ENCODE assay signal across 8 cellular contexts in the genomic region with DNA sequence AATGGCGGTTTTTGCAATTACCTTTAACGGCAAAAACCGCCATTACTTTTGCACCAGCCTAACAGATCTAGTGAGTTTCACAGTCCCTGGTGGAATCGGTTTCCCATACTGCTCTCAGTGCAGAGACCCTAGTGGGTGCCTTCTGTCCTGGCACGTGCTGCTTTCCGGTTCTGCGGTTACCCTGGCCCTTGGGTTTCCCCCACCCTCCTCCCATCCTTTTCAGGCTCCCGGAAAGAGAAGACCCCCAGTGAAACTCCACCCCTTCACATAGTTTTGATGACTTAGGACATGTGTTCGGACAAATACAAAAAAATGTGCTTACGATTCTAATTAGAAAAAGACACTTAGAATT. TPM values are rescaled to one million over a fixed set of nuclear protein-coding genes. Genes with fewer than 3 reads are reported as not detected.
DNase-seq lines count a peak whose midpoint lies in the region; ATAC-seq and TF ChIP-seq lines count a peak whose summit lies in the region.

No MANE protein-coding gene starts in this region.

- DNase-seq in A673 (ENCODE audit: low spot score): no peak
- peak; percentile 65 for DNase-seq in activated CD4-positive, alpha-beta T cell treated with anti-CD3 and anti-CD28 coated beads for 36 hours
- peak; percentile 16 for DNase-seq in natural killer cell
- no peak for DNase-seq in thoracic aorta (ENCODE audit: low spot score)

- H3K4me3 ChIP-seq in A673 (ENCODE audit: low read depth, low read length, poor library complexity, severe bottlenecking): peak overlapping the region; percentile 34
- H3K4me3 ChIP-seq in duodenal mucosa (ENCODE audit: low read depth in 1 of 2, low read length in 2 of 2): peak overlapping the region; percentile 64 to 76
- H3K4me3 ChIP-seq in thoracic aorta: peak overlapping the region; percentile 81

- H3K9me3 Mint-ChIP-seq in activated CD4-positive, alpha-beta T cell treated with anti-CD3 and anti-CD28 coated beads for 36 hours (ENCODE audit: low read depth): no peaks in the 10 kb centered on the region
- no peaks in the 10 kb centered on the region for H3K9me3 Mint-ChIP-seq in natural killer cell

- TSS peak; percentile 75 for BruUV-seq in A673 (replicated peaks; lab: Mats Ljungman, UMichigan)

- POLR2A ChIA-PET in A673 (lab: Charles Lee; ENCODE audit: low non-redundant PET): no interaction called here
- POLR2A ChIA-PET in activated CD4-positive, alpha-beta T cell treated with anti-CD3 and anti-CD28 coated beads for 36 hours (lab: Charles Lee): interaction anchor here (1.1 to 2.0 kb wide), 4 partner anchors 70 to 185 kb away, joined by 3 to 13 read pairs (median 8); partner anchors contain the start of genes IL2RG, NONO, SNX12 and TAF1

- H3K27me3 ChIP-seq in A673 (replicated peaks; ENCODE audit: insufficient read depth, low read depth, low read length, poor library complexity): no peaks in the 10 kb centered on the region
- no peaks in the 10 kb centered on the region for H3K27me3 ChIP-seq in duodenal mucosa (ENCODE audit: control insufficient read depth in 1 of 2, insufficient read depth in 2 of 2, low read length in 2 of 2)
- H3K27me3 ChIP-seq in thoracic aorta (replicated peaks; ENCODE audit: insufficient read depth): no peaks in the 10 kb centered on the region

- peaks cover 10% of the 10 kb centered on the region for H3K4me1 Mint-ChIP-seq in activated CD4-positive, alpha-beta T cell treated with anti-CD3 and anti-CD28 coated beads for 36 hours
- H3K4me1 Mint-ChIP-seq in natural killer cell: peaks cover 0 to 7% of the 10 kb centered on the region in 2 donors

- CTCF ChIA-PET in A673 (lab: Charles Lee): no interaction called here
- CTCF ChIA-PET in activated CD4-positive, alpha-beta T cell treated with anti-CD3 and anti-CD28 coated beads for 36 hours (lab: Charles Lee): interaction anchor here (1.0 to 1.5 kb wide), 6 partner anchors 9 to 184 kb away, joined by 3 to 5 read pairs (median 3); partner anchors contain the start of genes NONO, TAF1 and ZMYM3

- TF ChIP-seq CTCF in A673 (conservative IDR thresholded peaks at IDR 0.05; ENCODE audit: low read depth, low read length) (no peak), natural killer cell (IDR thresholded peaks at IDR 0.05) (no peak), thoracic aorta (IDR thresholded peaks at IDR 0.05) (no peak)

- H3K27me3 Mint-ChIP-seq in activated CD4-positive, alpha-beta T cell treated with anti-CD3 and anti-CD28 coated beads for 36 hours: no peaks in the 10 kb centered on the region
- H3K27me3 Mint-ChIP-seq in natural killer cell (ENCODE audit: low read depth in 2 of 2): no peaks in the 10 kb centered on the region

- intact Hi-C loops in A673 (cut with micrococcal nuclease; ENCODE audit: unreplicated experiment) (no loop called here), natural killer cell (cut with micrococcal nuclease) (no loop called here)
- intact Hi-C loops in activated CD4-positive, alpha-beta T cell treated with anti-CD3 and anti-CD28 coated beads for 36 hours (cut with DNase I, micrococcal nuclease): loop anchor here (2.0 to 10.0 kb wide), 5 partner anchors 64 to 1049 kb away; partner anchors contain the start of genes IGBP1 (in 1 of the 2), MED12 (in 1 of the 2) and TAF1 (in 1 of the 2)

- peak overlapping the region; percentile 57 to 81 for H3K9ac ChIP-seq in duodenal mucosa (ENCODE audit: low read depth in 1 of 2, low read length in 2 of 2)

- peaks cover 10% of the 10 kb centered on the region for H3K36me3 Mint-ChIP-seq in activated CD4-positive, alpha-beta T cell treated with anti-CD3 and anti-CD28 coated beads for 36 hours (ENCODE audit: low read depth)
- H3K36me3 Mint-ChIP-seq in natural killer cell: no peaks in the 10 kb centered on the region

- H3K36me3 ChIP-seq in A673 (ENCODE audit: insufficient read depth, low read length, poor library complexity, severe bottlenecking): no peaks in the 10 kb centered on the region
- H3K36me3 ChIP-seq in duodenal mucosa (ENCODE audit: control insufficient read depth in 1 of 2, insufficient read depth in 2 of 2, low read length in 2 of 2): peaks cover 0 to 5% of the 10 kb centered on the region in 2 donors
- H3K36me3 ChIP-seq in thoracic aorta: no peaks in the 10 kb centered on the region

- H3K27ac ChIP-seq in A673 (ENCODE audit: low read depth, low read length, poor library complexity, severe bottlenecking) (peak overlapping the region; percentile 87), duodenal mucosa (ENCODE audit: low read depth, low read length) (peak overlapping the region; percentile 73), thoracic aorta (peak overlapping the region; percentile 73 to 87)

- peak overlapping the region; percentile 97 for H3K27ac Mint-ChIP-seq in activated CD4-positive, alpha-beta T cell treated with anti-CD3 and anti-CD28 coated beads for 36 hours
- H3K27ac Mint-ChIP-seq in natural killer cell: peak overlapping the region; percentile 94 to 95

- H3K9me3 ChIP-seq in A673 (ENCODE audit: low read depth, low read length, poor library complexity, severe bottlenecking) (no peaks in the 10 kb centered on the region), duodenal mucosa (ENCODE audit: control insufficient read depth in 1 of 2, low read length in 2 of 2) (no peaks in the 10 kb centered on the region), thoracic aorta (no peaks in the 10 kb centered on the region)

- ATAC-seq in GM19035 (IDR thresholded peaks at IDR 0.05; ENCODE audit: unreplicated experiment): peak; percentile 46
- ATAC-seq in HG03432 (IDR thresholded peaks at IDR 0.05; ENCODE audit: unreplicated experiment): peak; percentile 50
- ATAC-seq in activated CD4-positive, alpha-beta T cell treated with anti-CD3 and anti-CD28 coated beads for 36 hours: peak; percentile 39
- ATAC-seq in natural killer cell: peak; percentile 25 to 74 (median 57)
- ATAC-seq in thoracic aorta (ENCODE audit: insufficient number of reproducible peaks, low FRiP score, low read depth): no peak
- ATAC-seq in HG03378 (IDR thresholded peaks at IDR 0.05; ENCODE audit: unreplicated experiment): no peak

- H3K4me1 ChIP-seq in A673 (ENCODE audit: insufficient read depth, low read length, poor library complexity, severe bottlenecking) (peaks cover 8% of the 10 kb centered on the region), duodenal mucosa (ENCODE audit: control insufficient read depth in 1 of 2, insufficient read depth in 2 of 2, low read length in 2 of 2) (peaks cover 4 to 11% of the 10 kb centered on the region in 2 donors), thoracic aorta (ENCODE audit: control insufficient read depth in 1 of 2, low read depth in 2 of 2) (peaks cover 0 to 6% of the 10 kb centered on the region in 2 donors)

- peak overlapping the region; percentile 86 for H3K4me3 Mint-ChIP-seq in activated CD4-positive, alpha-beta T cell treated with anti-CD3 and anti-CD28 coated beads for 36 hours
- peak overlapping the region; percentile 93 for H3K4me3 Mint-ChIP-seq in natural killer cell

RNA-seq across cellular contexts. Expression of gene NLGN3, which starts 36.9 kb away (rescaled TPM):
- 1.2 and 1.7 TPM in 2 replicates for total RNA-seq in A673 (2021)
- total RNA-seq in activated CD4-positive, alpha-beta T cell treated with anti-CD3 and anti-CD28 coated beads for 36 hours: under 1 TPM; 0.77 to 0.78 TPM
- total RNA-seq in natural killer cell: 1 to 10 TPM; 4.0 to 4.3 (median 4.0) TPM
- 1 to 10 TPM; 1.1 to 1.8 TPM for total RNA-seq in thoracic aorta

RNA-seq across cellular contexts. Expression of gene GJB1, which starts 41.5 kb away (rescaled TPM):
- not detected in 2 replicates for total RNA-seq in A673 (2021)
- not detected for total RNA-seq in activated CD4-positive, alpha-beta T cell treated with anti-CD3 and anti-CD28 coated beads for 36 hours
- total RNA-seq in natural killer cell: not detected
- not detected for total RNA-seq in thoracic aorta

Comparison
In these comparisons a context has a peak if more than half of its experiments do, and no peak if none do; other contexts are left out.
1. DNase-seq: peak in activated CD4-positive, alpha-beta T cell treated with anti-CD3 and anti-CD28 coated beads for 36 hours (single experiment) and natural killer cell (single experiment); none in A673 (single experiment) and thoracic aorta (single experiment).
2. ATAC-seq: peak in GM19035 (single experiment), HG03432 (single experiment), activated CD4-positive, alpha-beta T cell treated with anti-CD3 and anti-CD28 coated beads for 36 hours (single experiment) and natural killer cell (3 of 3); none in thoracic aorta (single experiment) and HG03378 (single experiment).
3. intact Hi-C loops: an anchor here in activated CD4-positive, alpha-beta T cell treated with anti-CD3 and anti-CD28 coated beads for 36 hours (2.0 to 10.0 kb wide); none called in A673 and natural killer cell.
4. Peak in every context shown above with its lines, with median percentiles within 50 percentile points of each other: H3K27ac ChIP-seq and H3K4me3 ChIP-seq.